1 cellular context compared by ENCODE assay signal in genomic region chr10:105024184-105024583, GRCh38.
TF ChIP-seq lines count a peak whose summit lies in the region.

No MANE protein-coding gene starts in this region.

TF ChIP-seq in WTC11, 78 proteins besides CTCF, POLR2A, EP300 and RAD21 (continued from another document):
- TF ChIP-seq STAT6 (CRISPR knock-in tag; conservative IDR thresholded peaks at IDR 0.05; ENCODE audit: low read depth) (no peak), USF2 (CRISPR knock-in tag; IDR thresholded peaks at IDR 0.05) (no peak), TCF7 (CRISPR knock-in tag; IDR thresholded peaks at IDR 0.05; ENCODE audit: low read depth) (no peak), ETV6 (CRISPR knock-in tag; IDR thresholded peaks at IDR 0.05) (no peak), GRHL2 (CRISPR knock-in tag; IDR thresholded peaks at IDR 0.05; ENCODE audit: insufficient replicate concordance, severe bottlenecking) (no peak), JAZF1 (CRISPR knock-in tag; IDR thresholded peaks at IDR 0.05) (no peak), MYBL2 (CRISPR knock-in tag; IDR thresholded peaks at IDR 0.05) (no peak), TEAD4 (CRISPR knock-in tag; IDR thresholded peaks at IDR 0.05) (no peak), OVOL2 (CRISPR knock-in tag; IDR thresholded peaks at IDR 0.05; ENCODE audit: borderline replicate concordance) (no peak), NR2C2 (CRISPR knock-in tag; IDR thresholded peaks at IDR 0.05) (no peak), EMX1 (CRISPR knock-in tag; IDR thresholded peaks at IDR 0.05) (no peak), KAT7 (CRISPR knock-in tag; IDR thresholded peaks at IDR 0.05; ENCODE audit: borderline replicate concordance) (no peak), HMGXB4 (CRISPR knock-in tag; IDR thresholded peaks at IDR 0.05) (no peak), NFE2L1 (CRISPR knock-in tag; IDR thresholded peaks at IDR 0.05) (no peak), AR (CRISPR knock-in tag; IDR thresholded peaks at IDR 0.05) (no peak)
TF ChIP-seq in WTC11: peak in this region for 0.
